In genomic region chr14:74888164-74889158, GRCh38 we compare ENCODE assay signal across 14 cellular contexts. TPM values are rescaled to one million over a fixed set of nuclear protein-coding genes. Genes with fewer than 3 reads are reported as not detected.
A peak's percentile ranks its signal among the peaks of the same experiment; 100 is the strongest.
DNase-seq lines count a peak whose midpoint lies in the region; ATAC-seq, FAIRE-seq and TF ChIP-seq lines count a peak whose summit lies in the region.
"Had no signal": no experiment of that assay in that cellular context is flagged by ENCODE, and none has a peak within 500 bp of the region (broad histone marks: within the 10 kb centered on the region; RNA-seq: fewer than 3 reads in every experiment).

No MANE protein-coding gene starts in this region.

- H3K4me3 Mint-ChIP-seq in activated CD4-positive, alpha-beta T cell treated with anti-CD3 and anti-CD28 coated beads, Interleukin-2, amount 10 ng/mL, durations not matched to agents 7 days and 5 days: no peak overlapping the region
- H3K4me3 Mint-ChIP-seq in T-helper 2 cell treated with Interferon-gamma antibody and Interleukin-4, amounts not matched to agents 5 μg/mL and 100 μg/mL, for 36 hours: peak overlapping the region; percentile 18
- no peak overlapping the region for H3K4me3 Mint-ChIP-seq in stimulated activated memory B cell treated with anti-CD40 and anti-IgM and Interleukin-4, amounts not matched to agents 10 μg/mL and 1 μg/mL and 100 μg/mL, for 72 hours

- peaks cover 53% of the 10 kb centered on the region for H3K4me1 Mint-ChIP-seq in activated CD4-positive, alpha-beta T cell treated with anti-CD3 and anti-CD28 coated beads, Interleukin-2, amount 10 ng/mL, durations not matched to agents 7 days and 5 days
- peaks cover 38% of the 10 kb centered on the region for H3K4me1 Mint-ChIP-seq in T-helper 2 cell treated with Interferon-gamma antibody and Interleukin-4, amounts not matched to agents 5 μg/mL and 100 μg/mL, for 36 hours (ENCODE audit: low read depth)
- peaks cover 67% of the 10 kb centered on the region for H3K4me1 Mint-ChIP-seq in stimulated activated memory B cell treated with anti-CD40 and anti-IgM and Interleukin-4, amounts not matched to agents 10 μg/mL and 1 μg/mL and 100 μg/mL, for 72 hours

- no peak overlapping the region for H3K4me3 ChIP-seq in H1 (ENCODE audit: extremely low read depth in 1 of 4, insufficient read depth in 2 of 4, low read depth in 3 of 4, low read length in 4 of 4)
- no peak overlapping the region for H3K4me3 ChIP-seq in psoas muscle
- H3K4me3 ChIP-seq: colonic mucosa had no signal

- TF ChIP-seq RAD21 in H1 (IDR thresholded peaks at IDR 0.05 in 1 of 2, conservative IDR thresholded peaks at IDR 0.05 in 1 of 2; ENCODE audit: low read depth in 2 of 2, low read length in 2 of 2): no peak

- H3K14ac ChIP-seq in H1 (ENCODE audit: insufficient read length): no peak overlapping the region

- peak overlapping the region in 1 of 2 experiments; percentile 45; a peak in 1 of 4 replicates for H3K4me2 ChIP-seq in H1 (ENCODE audit: insufficient read depth in 1 of 2, low read depth in 2 of 2, low read length in 2 of 2)

- H2BK20ac ChIP-seq in H1 (ENCODE audit: low read length): no peak overlapping the region

- 0 out of 3 replicates have a peak, but pooled peaks of 1 of the 2 experiments have one; percentile 6 for TF ChIP-seq POLR2A in H1 (IDR thresholded peaks at IDR 0.05; ENCODE audit: control extremely low read depth in 1 of 2, low read depth in 2 of 2, low read length in 2 of 2)

- H2AK5ac ChIP-seq in H1 (ENCODE audit: low read depth, low read length): no peak overlapping the region

- in situ Hi-C loops in KBM-7 (cut with MboI; ENCODE audit: low pct_unique_long_range_greater_than_20kb, low sequenced_read_pairs): no loop called here

- H3K4ac ChIP-seq in H1 (replicated peaks; ENCODE audit: insufficient read length, low read depth, low read length): peak overlapping the region; percentile 1

- peaks cover 5 to 23% of the 10 kb centered on the region in 2 experiments for H4K20me1 ChIP-seq in H1 (replicated peaks in 1 of 2; ENCODE audit: control insufficient read depth in 1 of 2, insufficient read depth in 2 of 2, low read length in 2 of 2)

- H2BK12ac ChIP-seq in H1 (ENCODE audit: low read depth, low read length): no peak overlapping the region

- TF ChIP-seq CTCF in H1 (IDR thresholded peaks at IDR 0.05; ENCODE audit: control extremely low read depth in 1 of 3, insufficient read depth in 1 of 3, low read depth in 1 of 3, low read length in 3 of 3): no peak
- no peak for TF ChIP-seq CTCF in psoas muscle (IDR thresholded peaks at IDR 0.05)

- intact Hi-C loops in psoas muscle (cut with DNase I): no loop called here

- H3K9ac ChIP-seq in H1 (replicated peaks in 1 of 4; ENCODE audit: extremely low read depth in 1 of 4, low read depth in 3 of 4, low read length in 3 of 4): no peak overlapping the region

- peak in 3 of 4 donors; percentile 41 to 69 (median 50) for ATAC-seq in psoas muscle
- ATAC-seq in stimulated activated memory B cell treated with anti-CD40 and anti-IgM and Interleukin-4, amounts not matched to agents 10 μg/mL and 1 μg/mL and 100 μg/mL, for 72 hours: no peak

- H3K27me3 ChIP-seq in H1 (replicated peaks in 1 of 4; ENCODE audit: control insufficient read depth in 3 of 4, extremely low read depth in 1 of 4, insufficient read depth in 3 of 4, low read length in 3 of 4) (no peaks in the 10 kb centered on the region), psoas muscle (ENCODE audit: insufficient read depth in 3 of 3, low read length in 2 of 3) (no peaks in the 10 kb centered on the region)
- H3K27me3 ChIP-seq: colonic mucosa had no signal

- H3K79me1 ChIP-seq in H1 (ENCODE audit: low read depth, low read length): peaks cover 6% of the 10 kb centered on the region

- H3K79me2 ChIP-seq in H1 (ENCODE audit: control insufficient read depth in 1 of 2, insufficient read depth in 2 of 2, low read length in 2 of 2): peaks cover 11 to 56% of the 10 kb centered on the region in 2 experiments

- H2BK120ac ChIP-seq in H1 (replicated peaks; ENCODE audit: low read depth, low read length): no peak overlapping the region

- WGBS in H1 (ENCODE audit: extremely low coverage in 1 of 2, insufficient coverage in 1 of 2, insufficient read length in 1 of 2, insufficient replicate concordance in 2 of 2, low coverage in 1 of 2, low lambda C conversion rate in 2 of 2, missing lambda C conversion rate in 1 of 2), 2 experiments: 86% methylated on average over 12 of the region's 12 CpGs; no CpG with 5 or more reads in 1 of the 2 experiments
- WGBS in psoas muscle, 3 donors: 59 to 75% (median 66%) methylated on average over 12 of the region's 12 CpGs

- H3K27ac Mint-ChIP-seq in activated CD4-positive, alpha-beta T cell treated with anti-CD3 and anti-CD28 coated beads, Interleukin-2, amount 10 ng/mL, durations not matched to agents 7 days and 5 days: peak overlapping the region; percentile 60
- H3K27ac Mint-ChIP-seq in T-helper 2 cell treated with Interferon-gamma antibody and Interleukin-4, amounts not matched to agents 5 μg/mL and 100 μg/mL, for 36 hours: no peak overlapping the region
- H3K27ac Mint-ChIP-seq in stimulated activated memory B cell treated with anti-CD40 and anti-IgM and Interleukin-4, amounts not matched to agents 10 μg/mL and 1 μg/mL and 100 μg/mL, for 72 hours: no peak overlapping the region

- DNase-seq in activated CD4-positive, alpha-beta T cell treated with anti-CD3 and anti-CD28 coated beads, Interleukin-2, amount 10 ng/mL, durations not matched to agents 7 days and 5 days: no peak
- no peak for DNase-seq in activated CD4-positive, alpha-beta T cell treated with anti-CD3 and anti-CD28 coated beads, Interleukin-2, amount 50 U/mL, for 4 hours
- no peak for DNase-seq in T-helper 2 cell treated with Interferon-gamma antibody and Interleukin-4, amounts not matched to agents 5 μg/mL and 100 μg/mL, for 36 hours (ENCODE audit: low spot score)
- DNase-seq in H1 (ENCODE audit: low read depth in 1 of 2, low spot score in 2 of 2): no peak
- DNase-seq in psoas muscle: no peak
- no peak for DNase-seq in KBM-7
- no peak for DNase-seq in stimulated activated CD4-positive, alpha-beta T cell treated with anti-CD3 and anti-CD28 coated beads, Interleukin-1b, Interleukin-23, amount 100 ng/mL, for 48 hours
- DNase-seq: colonic mucosa; hypothalamus; stimulated activated CD4-positive, alpha-beta T cell treated with anti-CD3 and anti-CD28 coated beads, Interleukin-2, amount 100 ng/mL, for 24 hours had no signal

- H3K18ac ChIP-seq in H1 (ENCODE audit: extremely low read depth, low read length): no peak overlapping the region

- H4K8ac ChIP-seq in H1 (ENCODE audit: extremely low read depth, insufficient read depth, low read length): no peak overlapping the region

- peaks cover 67% of the 10 kb centered on the region for H3K36me3 Mint-ChIP-seq in activated CD4-positive, alpha-beta T cell treated with anti-CD3 and anti-CD28 coated beads, Interleukin-2, amount 10 ng/mL, durations not matched to agents 7 days and 5 days (ENCODE audit: low read depth)
- H3K36me3 Mint-ChIP-seq in T-helper 2 cell treated with Interferon-gamma antibody and Interleukin-4, amounts not matched to agents 5 μg/mL and 100 μg/mL, for 36 hours (ENCODE audit: low read depth): peaks cover 59% of the 10 kb centered on the region
- H3K36me3 Mint-ChIP-seq in stimulated activated memory B cell treated with anti-CD40 and anti-IgM and Interleukin-4, amounts not matched to agents 10 μg/mL and 1 μg/mL and 100 μg/mL, for 72 hours: peaks cover 42% of the 10 kb centered on the region

- no peak overlapping the region for H3K23ac ChIP-seq in H1 (ENCODE audit: insufficient read length)

- H3K4me1 ChIP-seq in H1 (replicated peaks in 1 of 4; ENCODE audit: control insufficient read depth in 3 of 4, insufficient read depth in 4 of 4, low read length in 3 of 4) (peaks cover 11 to 28% (median 22%) of the 10 kb centered on the region in 4 experiments), psoas muscle (peaks cover 47% of the 10 kb centered on the region)

- H3K27me3 Mint-ChIP-seq in activated CD4-positive, alpha-beta T cell treated with anti-CD3 and anti-CD28 coated beads, Interleukin-2, amount 10 ng/mL, durations not matched to agents 7 days and 5 days: no peaks in the 10 kb centered on the region
- H3K27me3 Mint-ChIP-seq in T-helper 2 cell treated with Interferon-gamma antibody and Interleukin-4, amounts not matched to agents 5 μg/mL and 100 μg/mL, for 36 hours (ENCODE audit: low read depth): no peaks in the 10 kb centered on the region
- no peaks in the 10 kb centered on the region for H3K27me3 Mint-ChIP-seq in stimulated activated memory B cell treated with anti-CD40 and anti-IgM and Interleukin-4, amounts not matched to agents 10 μg/mL and 1 μg/mL and 100 μg/mL, for 72 hours

- no peak overlapping the region for H4K91ac ChIP-seq in H1 (replicated peaks; ENCODE audit: insufficient read length, low read length)

- H3K56ac ChIP-seq in H1 (replicated peaks; ENCODE audit: insufficient read length, low read depth, low read length): no peak overlapping the region

- TF ChIP-seq EP300 in H1 (IDR thresholded peaks at IDR 0.05; ENCODE audit: borderline replicate concordance in 1 of 2, low read depth in 2 of 2, low read length in 2 of 2): no peak

- no peaks in the 10 kb centered on the region; the same call in 1 of the 2 replicates for H3K23me2 ChIP-seq in H1 (ENCODE audit: low read depth, low read length)

- H3K27ac ChIP-seq in H1 (ENCODE audit: low read depth, low read length) (no peak overlapping the region), psoas muscle (no peak overlapping the region)
- H3K27ac ChIP-seq: colonic mucosa had no signal

- FAIRE-seq in H1 (lab: Jason Lieb, UNC): no peak
- FAIRE-seq: A204.1 had no signal

- CTCF ChIA-PET in activated CD4-positive, alpha-beta T cell treated with anti-CD3 and anti-CD28 coated beads, Interleukin-2, amount 10 ng/mL, durations not matched to agents 7 days and 5 days (lab: Charles Lee): interaction anchor here (0.7 to 1.6 kb wide), 4 partner anchors 16 to 1663 kb away, joined by 3 to 4 read pairs (median 4); no protein-coding TSS in a partner anchor
- CTCF ChIA-PET in H1 (lab: Charles Lee; ENCODE audit: partially characterized antibody): interaction anchor here (0.9 to 24.8 kb wide), 6 partner anchors 8 to 200 kb away, joined by 3 to 509 read pairs (median 8); no protein-coding TSS in a partner anchor

- 0 out of 2 replicates have a peak overlapping the region, but pooled peaks have one; percentile 20 for H2BK5ac ChIP-seq in H1 (ENCODE audit: low read depth, low read length)

- H4K5ac ChIP-seq in H1 (ENCODE audit: insufficient read length, low read depth, low read length): no peak overlapping the region

- no peaks in the 10 kb centered on the region for H3K9me3 Mint-ChIP-seq in activated CD4-positive, alpha-beta T cell treated with anti-CD3 and anti-CD28 coated beads, Interleukin-2, amount 10 ng/mL, durations not matched to agents 7 days and 5 days
- H3K9me3 Mint-ChIP-seq in T-helper 2 cell treated with Interferon-gamma antibody and Interleukin-4, amounts not matched to agents 5 μg/mL and 100 μg/mL, for 36 hours: no peaks in the 10 kb centered on the region
- no peaks in the 10 kb centered on the region for H3K9me3 Mint-ChIP-seq in stimulated activated memory B cell treated with anti-CD40 and anti-IgM and Interleukin-4, amounts not matched to agents 10 μg/mL and 1 μg/mL and 100 μg/mL, for 72 hours

- peak overlapping the region; percentile 31; the same call in 1 of the 2 replicates for H2BK15ac ChIP-seq in H1 (ENCODE audit: low read length)

- no peaks in the 10 kb centered on the region for H3K9me3 ChIP-seq in H1 (ENCODE audit: insufficient read depth in 2 of 2, low read depth in 1 of 2, low read length in 1 of 2)
- no peaks in the 10 kb centered on the region for H3K9me3 ChIP-seq in psoas muscle
- H3K9me3 ChIP-seq: colonic mucosa had no signal

- POLR2A ChIA-PET in activated CD4-positive, alpha-beta T cell treated with anti-CD3 and anti-CD28 coated beads, Interleukin-2, amount 10 ng/mL, durations not matched to agents 7 days and 5 days (lab: Charles Lee): no interaction called here
- POLR2A ChIA-PET in H1 (lab: Charles Lee; ENCODE audit: partially characterized antibody): interaction anchor here (1.5 to 2.1 kb wide), 2 partner anchors 12 to 19 kb away, joined by 4 to 8 read pairs; no protein-coding TSS in a partner anchor

- H2AFZ ChIP-seq in H1 (ENCODE audit: low read length): no peak overlapping the region

- H3K36me3 ChIP-seq in H1 (ENCODE audit: control insufficient read depth in 2 of 4, insufficient read depth in 4 of 4, low read length in 3 of 4) (peaks cover 16 to 47% (median 32%) of the 10 kb centered on the region in 4 experiments), psoas muscle (ENCODE audit: insufficient read depth in 1 of 2, low read depth in 1 of 2) (peaks cover 16 to 84% of the 10 kb centered on the region in 2 donors)

RNA-seq across cellular contexts. Expression of gene DLST, which starts 6.7 kb away (rescaled TPM):
- 100 to 1,000 TPM in 1 of 2 experiments, 10 to 100 TPM in 1; 92.6 to 106 TPM for total RNA-seq in activated CD4-positive, alpha-beta T cell treated with anti-CD3 and anti-CD28 coated beads, Interleukin-2, amount 10 ng/mL, durations not matched to agents 7 days and 5 days
- 111 and 117 TPM in 2 replicates for total RNA-seq in H1 (2021; fragmentation: NEBNext Ultra II Directional; extraction: Animal tissue kit (Norgen Biotek cat#: 25700))
- polyA plus RNA-seq in H1 (2011; rRNA removed) (96.5 and 120 TPM in 2 replicates), psoas muscle (100 to 1,000 TPM in 2 of 3 donors, 10 to 100 TPM in 1; 97.7 to 162 (median 123) TPM)
- 151 TPM for polyA plus RNA-seq in H1 (2011; cell fraction: cytosol; rRNA removed)
- 173 TPM for polyA plus RNA-seq in H1 (2011; cell fraction: nucleus; rRNA removed)
- 81.2 to 99.3 TPM (median 96.1 TPM) in 4 replicates for polyA plus RNA-seq in H1 (2012, experiment 1 of 2)
- 66.6 TPM for polyA plus RNA-seq in H1 (2012, experiment 2 of 2)
- polyA plus RNA-seq in H1 (2013, experiment 1 of 2): 49.9 TPM
- 48.6 TPM for polyA plus RNA-seq in H1 (2013, experiment 2 of 2)
- polyA minus RNA-seq in H1 (2011; rRNA and poly(A)+ RNA removed): 159 and 173 TPM in 2 replicates
- polyA minus RNA-seq in H1 (2011; cell fraction: cytosol; rRNA and poly(A)+ RNA removed): 73.1 TPM
- 68.7 TPM for polyA minus RNA-seq in H1 (2011; cell fraction: nucleus; rRNA and poly(A)+ RNA removed)
- 100 to 1,000 TPM; 133 to 221 (median 144) TPM for total RNA-seq in psoas muscle

RNA-seq across cellular contexts. Expression of gene PROX2, which starts 12.5 kb away (rescaled TPM):
- not detected for total RNA-seq in activated CD4-positive, alpha-beta T cell treated with anti-CD3 and anti-CD28 coated beads, Interleukin-2, amount 10 ng/mL, durations not matched to agents 7 days and 5 days
- total RNA-seq in H1 (2021; fragmentation: NEBNext Ultra II Directional; extraction: Animal tissue kit (Norgen Biotek cat#: 25700)): not detected in 2 replicates
- polyA plus RNA-seq in H1 (2011; rRNA removed) (0.03 and 0.08 TPM in 2 replicates), psoas muscle (not detected)
- polyA plus RNA-seq in H1 (2011; cell fraction: cytosol; rRNA removed): 0.05 TPM
- polyA plus RNA-seq in H1 (2011; cell fraction: nucleus; rRNA removed): 0.19 TPM
- 0.08 to 0.29 TPM (median 0.16 TPM) in 4 replicates for polyA plus RNA-seq in H1 (2012, experiment 1 of 2)
- not detected for polyA plus RNA-seq in H1 (2012, experiment 2 of 2)
- polyA plus RNA-seq in H1 (2013, experiment 1 of 2): 0.02 TPM
- 0.04 TPM for polyA plus RNA-seq in H1 (2013, experiment 2 of 2)
- 0.05 and 0.13 TPM in 2 replicates for polyA minus RNA-seq in H1 (2011; rRNA and poly(A)+ RNA removed)
- not detected for polyA minus RNA-seq in H1 (2011; cell fraction: cytosol; rRNA and poly(A)+ RNA removed)
- 0.10 TPM for polyA minus RNA-seq in H1 (2011; cell fraction: nucleus; rRNA and poly(A)+ RNA removed)
- not detected for total RNA-seq in psoas muscle
- total RNA-seq: colonic mucosa, SK-MEL-5 had no signal
- polyA plus RNA-seq: neural cell had no signal

RNA-seq across cellular contexts. Expression of gene RPS6KL1, which starts 34.6 kb away (rescaled TPM):
- total RNA-seq in activated CD4-positive, alpha-beta T cell treated with anti-CD3 and anti-CD28 coated beads, Interleukin-2, amount 10 ng/mL, durations not matched to agents 7 days and 5 days: 1 to 10 TPM; 4.5 to 4.6 TPM
- total RNA-seq in H1 (2021; fragmentation: NEBNext Ultra II Directional; extraction: Animal tissue kit (Norgen Biotek cat#: 25700)): 11.3 and 13.8 TPM in 2 replicates
- polyA plus RNA-seq in H1 (2011; rRNA removed): 9.4 and 9.8 TPM in 2 replicates
- 13.9 TPM for polyA plus RNA-seq in H1 (2011; cell fraction: cytosol; rRNA removed)
- polyA plus RNA-seq in H1 (2011; cell fraction: nucleus; rRNA removed): 45.2 TPM
- polyA plus RNA-seq in H1 (2012, experiment 1 of 2): 9.3 to 19.0 TPM (median 15.0 TPM) in 4 replicates
- polyA plus RNA-seq in H1 (2012, experiment 2 of 2): 5.9 TPM
- 6.5 TPM for polyA plus RNA-seq in H1 (2013, experiment 1 of 2)
- polyA plus RNA-seq in H1 (2013, experiment 2 of 2): 5.4 TPM
- 21.4 and 21.5 TPM in 2 replicates for polyA minus RNA-seq in H1 (2011; rRNA and poly(A)+ RNA removed)
- polyA minus RNA-seq in H1 (2011; cell fraction: cytosol; rRNA and poly(A)+ RNA removed): 7.9 TPM
- 25.7 TPM for polyA minus RNA-seq in H1 (2011; cell fraction: nucleus; rRNA and poly(A)+ RNA removed)
- total RNA-seq in psoas muscle: 10 to 100 TPM; 23.0 to 34.1 (median 28.1) TPM
- polyA plus RNA-seq in psoas muscle: 10 to 100 TPM in 2 of 3 donors, 1 to 10 TPM in 1; 9.4 to 25.6 (median 11.1) TPM
